14 cellular contexts compared by ENCODE assay signal in the genomic region with DNA sequence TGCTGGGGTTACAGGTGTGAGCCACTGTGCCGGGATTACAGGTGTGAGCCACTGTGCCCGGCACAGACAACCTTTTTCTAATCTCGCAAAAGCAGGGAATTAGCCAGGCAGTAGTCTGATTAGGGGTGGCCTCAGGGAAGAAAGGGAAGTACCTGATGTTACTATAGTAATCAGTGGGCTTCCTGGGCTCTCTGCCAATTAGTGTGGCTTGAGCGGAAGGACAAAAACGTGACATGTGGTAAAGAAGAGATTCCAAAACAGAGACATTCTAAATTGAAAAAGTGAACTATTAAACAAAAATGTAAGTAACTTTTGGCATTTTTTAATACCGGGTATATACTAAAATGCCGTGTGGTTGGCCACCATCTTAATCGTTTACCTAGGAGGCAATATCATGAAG. TPM values are rescaled to one million over a fixed set of nuclear protein-coding genes. Genes with fewer than 3 reads are reported as not detected.
DNase-seq lines count a peak whose midpoint lies in the region; ATAC-seq and TF ChIP-seq lines count a peak whose summit lies in the region.
"Had no signal": no experiment of that assay in that cellular context is flagged by ENCODE, and none has a peak within 500 bp of the region (broad histone marks: within the 10 kb centered on the region; RNA-seq: fewer than 3 reads in every experiment).

No MANE protein-coding gene starts in this region.

- in situ Hi-C loops in transverse colon (cut with MboI; ENCODE audit: low pct_ligation_motif_present in 1 of 4, low pct_unique_long_range_greater_than_20kb in 1 of 4, low sequenced_read_pairs in 3 of 4): no loop called here

- peak; percentile 16 for DNase-seq in NCI-H748 (lab: John Stamatoyannopoulos, UW; ENCODE audit: unreplicated experiment)
- no peak for DNase-seq in NCI-H748 treated with DMSO at 0.1 percent for 48 hours (lab: John Stamatoyannopoulos, UW)
- DNase-seq in KG1 (lab: John Stamatoyannopoulos, UW): peak; percentile 47
- DNase-seq in OCI-M1 (lab: John Stamatoyannopoulos, UW): peak; percentile 71
- DNase-seq in erythroblast (lab: John Stamatoyannopoulos, UW): peak; percentile 5 to 6
- no peak for DNase-seq in dorsolateral prefrontal cortex
- DNase-seq in transverse colon: no peak
- DNase-seq: Calu3, DND-41, HFFc6, MV-4-11, NCI-H510A had no signal

- 72% methylated on average over 7 to 8 of the region's 8 CpGs for WGBS in transverse colon (ENCODE audit: low coverage in 1 of 2), 2 donors

- no peak for ATAC-seq in HG03571 (IDR thresholded peaks at IDR 0.05; ENCODE audit: unreplicated experiment)

- H3K4me3 ChIP-seq in dorsolateral prefrontal cortex: no peak overlapping the region
- no peak overlapping the region for H3K4me3 ChIP-seq in transverse colon

- H3K36me3 ChIP-seq in transverse colon: no peaks in the 10 kb centered on the region

- TF ChIP-seq EP300 in transverse colon (IDR thresholded peaks at IDR 0.05; ENCODE audit: low read depth): no peak

- H3K27ac ChIP-seq in dorsolateral prefrontal cortex (no peak overlapping the region), transverse colon (no peak overlapping the region)
- H3K27ac ChIP-seq: HL-60 had no signal

- intact Hi-C loops in dorsolateral prefrontal cortex (cut with DNase I) (no loop called here), transverse colon (cut with DNase I; ENCODE audit: low total_unique reads) (no loop called here)

- no peaks in the 10 kb centered on the region for H3K4me1 ChIP-seq in transverse colon

- TF ChIP-seq POLR2A in erythroblast (IDR thresholded peaks at IDR 0.05; ENCODE audit: low read length) (no peak), transverse colon (IDR thresholded peaks at IDR 0.05) (no peak)

- peaks cover 0 to 3% (median 0%) of the 10 kb centered on the region in 45 donors for H3K27me3 ChIP-seq in dorsolateral prefrontal cortex
- H3K27me3 ChIP-seq in transverse colon: no peaks in the 10 kb centered on the region

- no peaks in the 10 kb centered on the region for H3K9me3 ChIP-seq in transverse colon

- TF ChIP-seq CTCF in dorsolateral prefrontal cortex (IDR thresholded peaks at IDR 0.05 in 54 of 56, conservative IDR thresholded peaks at IDR 0.05 in 2 of 56; ENCODE audit: low read depth in 1 of 56, partially characterized antibody in 56 of 56): no peak
- no peak for TF ChIP-seq CTCF in transverse colon (IDR thresholded peaks at IDR 0.05)

RNA-seq across cellular contexts. Expression of gene CFAP20DC, which starts 48.1 kb away (rescaled TPM):
- total RNA-seq in dorsolateral prefrontal cortex (1 to 10 TPM in 86 of 120 experiments, under 1 TPM in 34; 0.32 to 3.4 (median 1.3) TPM), transverse colon (under 1 TPM in 2 of 4 donors, not detected in 2; 0.20 to 0.82 TPM)

Comparison
In these comparisons a context has a peak if more than half of its experiments do, and no peak if none do; other contexts are left out.
1. DNase-seq: peak in NCI-H748 (single experiment), KG1 (single experiment), OCI-M1 (single experiment) and erythroblast (2 of 2); none in NCI-H748 treated with DMSO at 0.1 percent for 48 hours (single experiment), dorsolateral prefrontal cortex (0 of 10) and transverse colon (single experiment).